9 cellular contexts compared by ENCODE assay signal in the genomic region with DNA sequence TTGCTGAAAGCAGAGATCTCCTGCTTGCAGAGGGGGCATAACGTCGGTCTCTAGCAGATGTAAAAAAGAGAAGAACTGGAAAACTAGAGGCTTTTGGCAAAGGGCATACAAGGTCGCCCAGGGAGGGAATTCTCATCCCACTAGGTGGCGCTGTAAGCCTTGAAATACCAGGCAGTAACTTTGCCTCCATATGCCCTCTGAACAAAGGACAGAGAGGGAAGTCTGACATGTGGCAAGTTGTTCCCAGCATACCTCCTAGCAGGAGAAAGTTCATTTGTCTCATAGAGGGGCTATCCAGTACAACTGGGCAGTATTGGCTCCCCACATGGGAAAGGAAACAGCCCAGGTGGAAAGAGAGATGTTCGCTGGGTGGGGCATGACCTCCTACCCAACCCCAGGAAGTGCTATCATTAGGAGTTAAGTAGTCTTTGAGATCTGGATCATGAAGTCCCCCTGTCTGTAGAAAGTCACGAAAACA. TPM values are rescaled to one million over a fixed set of nuclear protein-coding genes. Genes with fewer than 3 reads are reported as not detected.
DNase-seq lines count a peak whose midpoint lies in the region; ATAC-seq and TF ChIP-seq lines count a peak whose summit lies in the region.
"Had no signal": no experiment of that assay in that cellular context is flagged by ENCODE, and none has a peak within 500 bp of the region (broad histone marks: within the 10 kb centered on the region; RNA-seq: fewer than 3 reads in every experiment).

No MANE protein-coding gene starts in this region.

- DNase-seq in T-helper 2 cell: peak in 4 of 5 experiments; percentile 44 to 74 (median 50)
- no peak for DNase-seq in ascending aorta (ENCODE audit: low spot score in 2 of 2)
- no peak for DNase-seq in amygdala (lab: John Stamatoyannopoulos, UW)

- peaks cover 15% of the 10 kb centered on the region for H3K4me1 ChIP-seq in DOHH2 (ENCODE audit: control insufficient read depth, low read length)
- H3K4me1 ChIP-seq in ascending aorta: no peaks in the 10 kb centered on the region
- no peaks in the 10 kb centered on the region for H3K4me1 ChIP-seq in muscle layer of duodenum (ENCODE audit: control insufficient read depth in 1 of 2, insufficient read depth in 2 of 2, low read length in 2 of 2)
- H3K4me1 ChIP-seq: tibial nerve had no signal

- H3K27ac ChIP-seq in DOHH2 (ENCODE audit: low read depth, low read length) (peak overlapping the region; percentile 35), ascending aorta (no peak overlapping the region), muscle layer of duodenum (ENCODE audit: low read length) (no peak overlapping the region)
- H3K27ac ChIP-seq: tibial nerve had no signal

- no peaks in the 10 kb centered on the region for H3K9me2 ChIP-seq in DOHH2 (replicated peaks; ENCODE audit: control insufficient read depth, low read length)

- ATAC-seq in HG02798 (IDR thresholded peaks at IDR 0.05; ENCODE audit: poor library complexity, unreplicated experiment): peak; percentile 50
- no peak for ATAC-seq in GM21737 (IDR thresholded peaks at IDR 0.05; ENCODE audit: unreplicated experiment)
- no peak for ATAC-seq in HG03571 (IDR thresholded peaks at IDR 0.05; ENCODE audit: unreplicated experiment)

- no peaks in the 10 kb centered on the region for H4K20me1 ChIP-seq in DOHH2 (ENCODE audit: control insufficient read depth, insufficient read depth, low read depth, low read length)

- H3K36me3 ChIP-seq in DOHH2 (ENCODE audit: control insufficient read depth, low read length) (peaks cover 47% of the 10 kb centered on the region), ascending aorta (peaks cover 8 to 10% of the 10 kb centered on the region in 2 donors), muscle layer of duodenum (ENCODE audit: control insufficient read depth in 1 of 2, insufficient read depth in 2 of 2, low read length in 2 of 2) (peaks cover 5 to 7% of the 10 kb centered on the region in 2 donors)

- H3K79me2 ChIP-seq in DOHH2 (ENCODE audit: control insufficient read depth, low read length): no peaks in the 10 kb centered on the region

- peak overlapping the region; percentile 20; the same call in 1 of the 2 replicates for H3K4me2 ChIP-seq in DOHH2 (ENCODE audit: low read length)

- intact Hi-C loops in ascending aorta (cut with DNase I): no loop called here

- H3K4me3 ChIP-seq in DOHH2 (ENCODE audit: low read length) (no peak overlapping the region), ascending aorta (no peak overlapping the region), muscle layer of duodenum (ENCODE audit: low read depth in 1 of 2, low read length in 2 of 2) (peak overlapping the region; percentile 0 to 12)
- H3K4me3 ChIP-seq: tibial nerve had no signal

- TF ChIP-seq CTCF in DOHH2 (IDR thresholded peaks at IDR 0.05; ENCODE audit: low read depth, low read length, poor library complexity, severe bottlenecking): peak; percentile 83
- TF ChIP-seq CTCF in ascending aorta (IDR thresholded peaks at IDR 0.05): peak in 2 of 3 experiments; percentile 21 to 41

- H3K27me3 ChIP-seq in DOHH2 (ENCODE audit: control insufficient read depth, low read length): no peaks in the 10 kb centered on the region
- no peaks in the 10 kb centered on the region for H3K27me3 ChIP-seq in ascending aorta
- no peaks in the 10 kb centered on the region for H3K27me3 ChIP-seq in muscle layer of duodenum (ENCODE audit: low read depth, low read length)
- H3K27me3 ChIP-seq: tibial nerve had no signal

- peaks cover 48% of the 10 kb centered on the region for H3F3A ChIP-seq in DOHH2 (ENCODE audit: control insufficient read depth, insufficient read depth)

- H3K9me3 ChIP-seq in DOHH2 (ENCODE audit: control insufficient read depth, insufficient read depth, low read length) (peaks cover 41% of the 10 kb centered on the region), ascending aorta (peaks cover 21 to 39% of the 10 kb centered on the region in 2 donors), muscle layer of duodenum (ENCODE audit: control insufficient read depth in 1 of 2, low read length in 2 of 2) (peaks cover 23 to 42% of the 10 kb centered on the region in 2 donors)

RNA-seq across cellular contexts. Expression of gene STK17B, which starts 40.0 kb away (rescaled TPM):
- 8.4 TPM for total RNA-seq in ascending aorta

Comparison
In these comparisons a context has a peak if more than half of its experiments do, and no peak if none do; other contexts are left out.
1. H3K4me3 ChIP-seq: peak in muscle layer of duodenum (2 of 2); none in DOHH2 (single experiment) and ascending aorta (0 of 2).
2. DNase-seq: peak in T-helper 2 cell (4 of 5); none in ascending aorta (0 of 2) and amygdala (0 of 56).